ENCODE assay signal across 17 cellular contexts in genomic region chr14:71652368-71652767, GRCh38.
DNase-seq lines count a peak whose midpoint lies in the region; ATAC-seq and TF ChIP-seq lines count a peak whose summit lies in the region.
"Had no signal": no experiment of that assay in that cellular context is flagged by ENCODE, and none has a peak within 500 bp of the region (broad histone marks: within the 10 kb centered on the region; RNA-seq: fewer than 3 reads in every experiment).

No MANE protein-coding gene starts in this region.

- no peak overlapping the region for H3K27ac Mint-ChIP-seq in endothelial cell (ENCODE audit: unreplicated experiment)
- H3K27ac Mint-ChIP-seq: CD8-positive, alpha-beta T cell had no signal

- H3K9me3 Mint-ChIP-seq in endothelial cell (ENCODE audit: unreplicated experiment): no peaks in the 10 kb centered on the region

- peaks cover 26% of the 10 kb centered on the region for H3K36me3 Mint-ChIP-seq in endothelial cell (ENCODE audit: low read depth, unreplicated experiment)

- H3K27ac ChIP-seq in GM23248 (peak overlapping the region; percentile 81), SK-N-MC (peak overlapping the region; percentile 84), thoracic aorta (peak overlapping the region; percentile 43 to 62)
- H3K27ac ChIP-seq: BLaER1 had no signal

- H4K20me1 ChIP-seq in GM23248 (ENCODE audit: insufficient read depth): no peaks in the 10 kb centered on the region
- H4K20me1 ChIP-seq: BLaER1 had no signal

- H3K4me1 ChIP-seq in GM23248 (ENCODE audit: insufficient read depth) (peaks cover 20% of the 10 kb centered on the region), thoracic aorta (ENCODE audit: control insufficient read depth in 1 of 2, low read depth in 2 of 2) (peaks cover 12 to 42% of the 10 kb centered on the region in 2 donors)
- H3K4me1 ChIP-seq: BLaER1 had no signal

- ATAC-seq in thoracic aorta (ENCODE audit: insufficient number of reproducible peaks, low FRiP score, low read depth): no peak
- no peak for ATAC-seq in GM21447 (IDR thresholded peaks at IDR 0.05; ENCODE audit: unreplicated experiment)
- ATAC-seq in HG02870 (IDR thresholded peaks at IDR 0.05; ENCODE audit: unreplicated experiment): no peak
- ATAC-seq: CD8-positive, alpha-beta T cell had no signal

- H3K79me2 ChIP-seq in GM23248 (ENCODE audit: insufficient read depth): peaks cover 59% of the 10 kb centered on the region

- H3F3A ChIP-seq in GM23248 (ENCODE audit: insufficient read depth): peaks cover 29% of the 10 kb centered on the region

- H2AFZ ChIP-seq in GM23248: no peak overlapping the region

- H3K27me3 Mint-ChIP-seq in endothelial cell (ENCODE audit: unreplicated experiment): peaks cover 1% of the 10 kb centered on the region

- H3K4me1 Mint-ChIP-seq in endothelial cell (ENCODE audit: unreplicated experiment): peaks cover 3% of the 10 kb centered on the region

- H3K4me3 ChIP-seq in GM23248 (no peak overlapping the region), SK-N-MC (no peak overlapping the region), thoracic aorta (no peak overlapping the region)
- H3K4me3 ChIP-seq: BLaER1, MG63 had no signal

- H3K27me3 ChIP-seq in GM23248 (replicated peaks; ENCODE audit: insufficient read depth) (no peaks in the 10 kb centered on the region), thoracic aorta (replicated peaks; ENCODE audit: insufficient read depth) (no peaks in the 10 kb centered on the region)
- H3K27me3 ChIP-seq: BLaER1, MG63 had no signal

- H3K9me2 ChIP-seq in GM23248 (ENCODE audit: insufficient read depth): no peaks in the 10 kb centered on the region

- WGBS in GM23248 (ENCODE audit: low coverage in 1 of 2, low lambda C conversion rate in 2 of 2, missing lambda C conversion rate in 2 of 2), 2 experiments: 95 to 100% methylated on average over 1 of the region's 1 CpG

- no peak overlapping the region for H3K9ac ChIP-seq in GM23248
- H3K9ac ChIP-seq in SK-N-MC (ENCODE audit: insufficient read length): no peak overlapping the region
- H3K9ac ChIP-seq: BLaER1 had no signal

- no peak for TF ChIP-seq CTCF in endothelial cell (IDR thresholded peaks at IDR 0.05; ENCODE audit: unreplicated experiment)
- TF ChIP-seq CTCF in thoracic aorta (IDR thresholded peaks at IDR 0.05): no peak

- H3K4me2 ChIP-seq in GM23248 (ENCODE audit: unreplicated experiment): no peak overlapping the region
- H3K4me2 ChIP-seq: BLaER1 had no signal

- in situ Hi-C loops in GM23248 (cut with MboI): no loop called here

- H3K9me3 ChIP-seq in GM23248 (ENCODE audit: low read depth) (no peaks in the 10 kb centered on the region), SK-N-MC (ENCODE audit: low read depth, low read length) (0 out of 2 replicates have a peak, but pooled peaks cover 12% of the 10 kb centered on the region), thoracic aorta (peaks cover 10% of the 10 kb centered on the region)

- H3K4me3 Mint-ChIP-seq in endothelial cell (ENCODE audit: unreplicated experiment): peak overlapping the region; percentile 12
- H3K4me3 Mint-ChIP-seq: CD8-positive, alpha-beta T cell had no signal

- peaks cover 29% of the 10 kb centered on the region for H3K36me3 ChIP-seq in GM23248 (ENCODE audit: low read depth)
- peaks cover 41% of the 10 kb centered on the region for H3K36me3 ChIP-seq in SK-N-MC (ENCODE audit: insufficient read depth, low read length)
- no peaks in the 10 kb centered on the region for H3K36me3 ChIP-seq in thoracic aorta

- DNase-seq in GM23248 (peak; percentile 36), SK-N-MC (ENCODE audit: low read depth, low spot score) (no peak), endothelial cell (ENCODE audit: low spot score) (no peak), thoracic aorta (ENCODE audit: low spot score) (no peak)
- no peak for DNase-seq in activated effector memory CD4-positive, alpha-beta T cell treated with anti-CD3 and anti-CD28 coated beads, Interleukin-2, amount 50 U/mL, for 16 hours
- DNase-seq: CD8-positive, alpha-beta T cell; IMR-90; Karpas-422; MG63; NCI-H1092; NCI-H146; NCI-H2081; NCI-H2227 treated with DMSO at 0.1 percent for 48 hours; NCI-H524 had no signal
